8 cellular contexts compared by ENCODE assay signal in the genomic region with DNA sequence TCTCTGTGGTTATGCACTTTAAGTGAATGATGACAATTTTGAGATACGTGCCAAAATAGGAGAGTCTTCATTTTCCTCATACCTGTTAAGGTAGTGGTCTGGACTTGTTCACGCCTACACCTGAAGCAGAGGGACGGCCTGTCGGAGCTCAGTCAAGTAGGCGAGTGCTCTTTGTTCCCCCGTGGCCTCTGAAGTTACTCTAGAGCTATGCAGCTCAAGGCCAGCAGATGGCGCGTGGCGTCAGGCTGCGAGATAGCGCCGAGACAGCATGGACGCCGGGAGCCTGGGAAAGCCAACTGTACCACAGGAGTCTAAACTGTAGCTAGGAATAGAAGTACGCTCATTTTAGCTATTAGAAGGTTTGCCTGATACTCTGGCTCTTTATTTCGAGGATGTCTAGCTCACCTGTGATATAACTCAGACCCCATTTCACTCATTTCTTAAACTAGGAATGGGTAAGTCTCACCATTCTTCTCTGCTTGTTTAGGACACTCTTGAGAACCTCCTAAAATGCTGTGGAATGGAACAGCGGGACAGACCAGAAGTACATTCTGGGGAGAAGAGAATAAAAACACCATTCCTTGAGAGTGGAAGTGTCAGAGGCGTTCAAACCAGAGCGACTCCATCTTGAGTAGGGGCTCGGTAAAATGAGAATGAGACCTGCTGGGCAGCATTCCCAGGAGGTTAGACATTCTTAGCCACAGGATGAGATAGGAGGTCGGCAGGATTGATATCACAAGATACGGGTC.
DNase-seq lines count a peak whose midpoint lies in the region; ATAC-seq and TF ChIP-seq lines count a peak whose summit lies in the region.

No MANE protein-coding gene starts in this region.

- no peaks in the 10 kb centered on the region for H3K36me3 Mint-ChIP-seq in activated CD4-positive, alpha-beta T cell treated with anti-CD3 and anti-CD28 coated beads, Interleukin-2, amount 10 ng/mL, durations not matched to agents 24 days and 14 days (ENCODE audit: low read depth)

- TF ChIP-seq CTCF in AG10803 (conservative IDR thresholded peaks at IDR 0.05; ENCODE audit: low read length) (peak; percentile 93), lower leg skin (IDR thresholded peaks at IDR 0.05) (no peak)

- intact Hi-C loops in activated CD4-positive, alpha-beta T cell treated with anti-CD3 and anti-CD28 coated beads, Interleukin-2, amount 10 ng/mL, durations not matched to agents 24 days and 14 days (cut with micrococcal nuclease) = loop anchor here (1.0 to 5.0 kb wide), 5 partner anchors 128 to 550 kb away; no protein-coding TSS in a partner anchor
- intact Hi-C loops in lower leg skin (cut with DNase I; ENCODE audit: low total_unique reads) = no loop called here

- no peaks in the 10 kb centered on the region for H3K9me3 Mint-ChIP-seq in activated CD4-positive, alpha-beta T cell treated with anti-CD3 and anti-CD28 coated beads, Interleukin-2, amount 10 ng/mL, durations not matched to agents 24 days and 14 days

- H3K4me1 Mint-ChIP-seq in activated CD4-positive, alpha-beta T cell treated with anti-CD3 and anti-CD28 coated beads, Interleukin-2, amount 10 ng/mL, durations not matched to agents 24 days and 14 days = peaks cover 3% of the 10 kb centered on the region

- H3K4me3 ChIP-seq in AG10803 (ENCODE audit: low read length) (no peak overlapping the region), lower leg skin (ENCODE audit: low read depth, poor library complexity, severe bottlenecking) (no peak overlapping the region)

- WGBS in lower leg skin, 2 donors = 26 to 29% methylated on average over 22 of the region's 22 CpGs

- no peak overlapping the region for H3K27ac Mint-ChIP-seq in activated CD4-positive, alpha-beta T cell treated with anti-CD3 and anti-CD28 coated beads, Interleukin-2, amount 10 ng/mL, durations not matched to agents 24 days and 14 days

- H3K4me3 Mint-ChIP-seq in activated CD4-positive, alpha-beta T cell treated with anti-CD3 and anti-CD28 coated beads, Interleukin-2, amount 10 ng/mL, durations not matched to agents 24 days and 14 days = no peak overlapping the region

- no peak for TF ChIP-seq POLR2A in lower leg skin (IDR thresholded peaks at IDR 0.05)

- DNase-seq in AG10803 (ENCODE audit: low read depth) (peak; percentile 75), NCI-H446 treated with DMSO at 0.1 percent for 48 hours (lab: John Stamatoyannopoulos, UW) (peak; percentile 9), dedifferentiated amniotic fluid mesenchymal stem cell (ENCODE audit: extremely low spot score) (peak; percentile 86), lower leg skin (ENCODE audit: low spot score in 2 of 2) (peak; percentile 60 to 94)
- DNase-seq in activated CD4-positive, alpha-beta T cell treated with anti-CD3 and anti-CD28 coated beads, Interleukin-2, amount 10 ng/mL, durations not matched to agents 24 days and 14 days = peak; percentile 88
- peak; percentile 25 for DNase-seq in stimulated activated CD8-positive, alpha-beta memory T cell treated with anti-CD3 and anti-CD28 coated beads, Interleukin-12 subunit alpha, Interleukin-12 subunit beta, amount 100 ng/mL, for 1 hour (ENCODE audit: low read depth)

- peaks cover 2% of the 10 kb centered on the region for H3K27me3 Mint-ChIP-seq in activated CD4-positive, alpha-beta T cell treated with anti-CD3 and anti-CD28 coated beads, Interleukin-2, amount 10 ng/mL, durations not matched to agents 24 days and 14 days

- ATAC-seq in GM18867 (IDR thresholded peaks at IDR 0.05; ENCODE audit: unreplicated experiment) = peak; percentile 100
- peak; percentile 99 for ATAC-seq in HG03066 (IDR thresholded peaks at IDR 0.05; ENCODE audit: low read depth, unreplicated experiment)

Comparison
In these comparisons a context has a peak if more than half of its experiments do, and no peak if none do; other contexts are left out.
1. DNase-seq: peak in every context shown above with its lines; median percentile 88 in activated CD4-positive, alpha-beta T cell treated with anti-CD3 and anti-CD28 coated beads, Interleukin-2, amount 10 ng/mL, durations not matched to agents 24 days and 14 days; 86 in dedifferentiated amniotic fluid mesenchymal stem cell; 77 in lower leg skin; 75 in AG10803; 25 in stimulated activated CD8-positive, alpha-beta memory T cell treated with anti-CD3 and anti-CD28 coated beads, Interleukin-12 subunit alpha, Interleukin-12 subunit beta, amount 100 ng/mL, for 1 hour; 9 in NCI-H446 treated with DMSO at 0.1 percent for 48 hours.